ENCODE assay signal across 10 cellular contexts in the genomic region with DNA sequence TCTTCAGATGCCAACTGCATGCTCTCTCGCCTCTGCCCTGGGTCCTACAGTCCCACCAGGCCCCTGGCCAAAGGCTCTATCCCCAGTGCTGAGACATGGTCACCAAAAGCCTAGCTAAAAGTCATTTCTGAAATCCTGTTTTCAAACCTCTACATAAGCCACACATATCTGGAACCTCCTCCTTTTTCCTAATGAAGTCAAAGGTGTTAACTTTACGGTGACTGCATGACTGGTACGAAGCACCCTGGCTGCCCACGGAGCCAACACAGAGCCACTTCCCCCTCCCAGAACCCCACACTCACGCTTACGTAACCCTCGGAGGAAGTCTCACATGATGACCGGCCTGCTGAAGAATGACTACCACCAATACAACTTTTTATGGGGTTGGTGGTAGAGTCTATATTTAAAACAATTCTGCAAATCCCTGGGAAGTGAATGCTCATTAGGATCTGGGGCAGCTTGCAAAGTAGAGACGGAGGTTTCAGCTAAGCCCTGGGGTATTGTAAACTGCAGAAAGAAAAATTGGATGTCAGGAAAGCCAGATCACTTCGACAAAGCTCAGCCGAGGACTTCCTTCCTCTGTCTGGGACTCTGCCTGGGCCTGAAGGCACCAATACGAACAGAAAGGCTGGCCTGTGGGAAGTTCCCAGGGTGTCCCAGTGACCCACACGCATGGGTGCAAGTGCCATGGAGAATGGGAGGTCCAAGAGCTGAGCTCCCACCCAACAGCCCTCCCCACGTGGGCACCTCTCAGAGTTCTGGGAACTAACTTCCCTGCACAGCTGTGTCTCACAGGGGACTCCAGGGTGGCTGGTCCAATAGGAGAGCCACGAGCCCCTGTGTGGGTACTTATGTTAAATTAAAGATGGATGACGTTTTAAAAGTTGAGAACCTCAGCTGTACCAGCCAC. TPM values are rescaled to one million over a fixed set of nuclear protein-coding genes. Genes with fewer than 3 reads are reported as not detected.
DNase-seq lines count a peak whose midpoint lies in the region; ATAC-seq, FAIRE-seq and TF ChIP-seq lines count a peak whose summit lies in the region.
"Had no signal": no experiment of that assay in that cellular context is flagged by ENCODE, and none has a peak within 500 bp of the region (broad histone marks: within the 10 kb centered on the region; RNA-seq: fewer than 3 reads in every experiment).

No MANE protein-coding gene starts in this region.

- H3K36me3 ChIP-seq in endothelial cell of umbilical vein (ENCODE audit: control insufficient read depth in 2 of 2, extremely low read depth in 1 of 2, insufficient read depth in 2 of 2, low read length in 2 of 2): no peaks in the 10 kb centered on the region

- H3K27me3 ChIP-seq in endothelial cell of umbilical vein (ENCODE audit: control insufficient read depth in 2 of 2, insufficient read depth in 2 of 2, low read length in 2 of 2): no peaks in the 10 kb centered on the region

- no peaks in the 10 kb centered on the region for H3K9me3 ChIP-seq in endothelial cell of umbilical vein (replicated peaks; ENCODE audit: control insufficient read depth, insufficient read depth, low read length)

- no peak for ATAC-seq in HG03469 (IDR thresholded peaks at IDR 0.05; ENCODE audit: unreplicated experiment)

- peaks cover 38% of the 10 kb centered on the region for H3K4me1 ChIP-seq in endothelial cell of umbilical vein (ENCODE audit: control insufficient read depth, extremely low read depth, insufficient read depth, low read length)

- H3K9me1 ChIP-seq in endothelial cell of umbilical vein (replicated peaks; ENCODE audit: control insufficient read depth, extremely low read depth, insufficient read depth, low read length): no peaks in the 10 kb centered on the region

- no TSS peak for BruUV-seq in endothelial cell of umbilical vein (replicated peaks; lab: Mats Ljungman, UMichigan)

- H3K4me3 ChIP-seq in endothelial cell of umbilical vein (replicated peaks in 1 of 3; ENCODE audit: insufficient read depth in 1 of 3, low read depth in 1 of 3, low read length in 3 of 3): no peak overlapping the region

- POLR2A ChIA-PET in endothelial cell of umbilical vein (lab: Charles Lee): no interaction called here

- H2AFZ ChIP-seq in endothelial cell of umbilical vein (ENCODE audit: low read depth, low read length): peak overlapping the region; percentile 71

- dilution Hi-C loops in endothelial cell of umbilical vein (cut with MboI; ENCODE audit: extremely low pct_ligation_motif_present, low sequenced_read_pairs): no loop called here

- H3K4me2 ChIP-seq in endothelial cell of umbilical vein (ENCODE audit: insufficient read depth, low read length): no peak overlapping the region

- CTCF ChIA-PET in endothelial cell of umbilical vein (lab: Charles Lee): no interaction called here

- no peaks in the 10 kb centered on the region for H4K20me1 ChIP-seq in endothelial cell of umbilical vein (replicated peaks; ENCODE audit: control insufficient read depth, extremely low read depth, insufficient read depth, low read length)

- DNase-seq in EL (peak; percentile 78), NOMO-1 (lab: John Stamatoyannopoulos, UW; ENCODE audit: unreplicated experiment in 2 of 2) (peak; percentile 75 to 85), endothelial cell of umbilical vein (ENCODE audit: low read depth, low spot score) (peak; percentile 51), posterior cingulate gyrus (peak in 6 of 10 donors; percentile 2 to 69 (median 18)), frontal cortex (ENCODE audit: low spot score in 2 of 2) (no peak), NCI-H1092 treated with DMSO at 0.1 percent for 48 hours (lab: John Stamatoyannopoulos, UW) (no peak), NCI-H2196 treated with DMSO at 0.1 percent for 48 hours (lab: John Stamatoyannopoulos, UW; ENCODE audit: unreplicated experiment) (no peak)
- DNase-seq: activated CD4-positive, alpha-beta T cell treated with anti-CD3 and anti-CD28 coated beads, Interleukin-2, amount 50 U/mL, for 4 hours; small intestine had no signal

- TF ChIP-seq POLR2A in endothelial cell of umbilical vein (IDR thresholded peaks at IDR 0.05; ENCODE audit: low read depth, low read length): no peak

- no peak overlapping the region for H3K9ac ChIP-seq in endothelial cell of umbilical vein (replicated peaks; ENCODE audit: extremely low read depth, insufficient read depth, low read length)

- intact Hi-C loops in endothelial cell of umbilical vein (cut with micrococcal nuclease) (no loop called here), posterior cingulate gyrus (cut with DNase I) (no loop called here)

- FAIRE-seq in endothelial cell of umbilical vein (lab: Jason Lieb, UNC) (peak; percentile 94), frontal cortex (lab: Jason Lieb, UNC) (no peak)
- FAIRE-seq: small intestine had no signal

- H3K79me2 ChIP-seq in endothelial cell of umbilical vein (ENCODE audit: control insufficient read depth, insufficient read depth, low read length): no peaks in the 10 kb centered on the region

- no peak for TF ChIP-seq CTCF in endothelial cell of umbilical vein (IDR thresholded peaks at IDR 0.05; ENCODE audit: extremely low read depth in 1 of 2, insufficient read depth in 1 of 2, low read depth in 1 of 2, low read length in 2 of 2)

- peak overlapping the region; percentile 68 for H3K27ac ChIP-seq in endothelial cell of umbilical vein (ENCODE audit: insufficient read depth, low read depth, low read length)

TF ChIP-seq in endothelial cell of umbilical vein, 7 proteins besides CTCF, POLR2A, EP300 and RAD21:
- TF ChIP-seq FOS (IDR thresholded peaks at IDR 0.05; ENCODE audit: borderline replicate concordance, insufficient read depth, low read length) (no peak), EZH2 (IDR thresholded peaks at IDR 0.05; ENCODE audit: borderline replicate concordance, low read depth, low read length, severe bottlenecking) (no peak), POLR2AphosphoS5 (IDR thresholded peaks at IDR 0.05; ENCODE audit: insufficient read depth, low read depth, low read length) (no peak), JUN (IDR thresholded peaks at IDR 0.05; ENCODE audit: borderline replicate concordance, insufficient read depth, insufficient read length, low read depth) (peak; percentile 9)

RNA-seq across cellular contexts. Expression of gene PDGFA, which starts 50.7 kb away (rescaled TPM):
- total RNA-seq in endothelial cell of umbilical vein (62.4 and 68.1 TPM in 2 replicates), frontal cortex (42.4 TPM)
- polyA plus RNA-seq in endothelial cell of umbilical vein: 17.4 and 23.2 TPM in 2 replicates
- 17.9 and 24.0 TPM in 2 replicates for polyA plus RNA-seq in endothelial cell of umbilical vein (2011; cell fraction: cytosol; rRNA removed)
- polyA plus RNA-seq in endothelial cell of umbilical vein (2011; cell fraction: nucleus; rRNA removed): 20.1 and 24.5 TPM in 2 replicates
- polyA plus RNA-seq in endothelial cell of umbilical vein (2012): 14.5 and 16.4 TPM in 2 replicates
- 51.3 and 58.0 TPM in 2 replicates for polyA minus RNA-seq in endothelial cell of umbilical vein
- polyA minus RNA-seq in endothelial cell of umbilical vein (2011; cell fraction: cytosol; rRNA and poly(A)+ RNA removed): 23.2 TPM
- polyA minus RNA-seq in endothelial cell of umbilical vein (2011; cell fraction: nucleus; rRNA and poly(A)+ RNA removed): 8.3 and 12.9 TPM in 2 replicates

Comparison
In these comparisons a context has a peak if more than half of its experiments do, and no peak if none do; other contexts are left out.
1. DNase-seq: peak in EL (single experiment), NOMO-1 (2 of 2), endothelial cell of umbilical vein (single experiment) and posterior cingulate gyrus (6 of 10); none in frontal cortex (0 of 2), NCI-H1092 treated with DMSO at 0.1 percent for 48 hours (single experiment) and NCI-H2196 treated with DMSO at 0.1 percent for 48 hours (single experiment).